ENCODE assay signal across 9 cellular contexts in genomic region chr6:168283686-168284025, GRCh38. TPM values are rescaled to one million over a fixed set of nuclear protein-coding genes. Genes with fewer than 3 reads are reported as not detected.
"Had no signal": no experiment of that assay in that cellular context is flagged by ENCODE, and none has a peak within 500 bp of the region (broad histone marks: within the 10 kb centered on the region; RNA-seq: fewer than 3 reads in every experiment).

No MANE protein-coding gene starts in this region.

- H3K9me3 ChIP-seq: HAP-1 had no signal

- DNase-seq: GM23248, GOT3, H7, HFFc6, IMR-90 had no signal

- FAIRE-seq: HTR-8/SVneo had no signal

- H3K4me1 ChIP-seq: HAP-1 had no signal

- H2AFZ ChIP-seq: GM23248 had no signal

- H3K9ac ChIP-seq: GM23248 had no signal

- H3K27ac ChIP-seq: GM23248 had no signal

- H3K36me3 ChIP-seq: HAP-1 had no signal

- H3K4me3 ChIP-seq: GM23248, HAP-1 had no signal

RNA-seq across cellular contexts. Expression of gene DACT2, which starts 35.9 kb away (rescaled TPM):
- total RNA-seq: GM23248, H4, HFFc6, HT-29, IMR-90 had no signal
- polyA plus RNA-seq: GM23248, IMR-90 had no signal
